ENCODE assay signal across 17 cellular contexts in genomic region chr13:113042456-113042855, GRCh38.
DNase-seq lines count a peak whose midpoint lies in the region; ATAC-seq, FAIRE-seq and TF ChIP-seq lines count a peak whose summit lies in the region.
"Had no signal": no experiment of that assay in that cellular context is flagged by ENCODE, and none has a peak within 500 bp of the region (broad histone marks: within the 10 kb centered on the region; RNA-seq: fewer than 3 reads in every experiment).

No MANE protein-coding gene starts in this region.

- H3K27me3 ChIP-seq in sigmoid colon: peaks cover 0 to 34% (median 0%) of the 10 kb centered on the region in 3 donors
- H3K27me3 ChIP-seq: BLaER1 had no signal

- no peak overlapping the region for H3K27ac ChIP-seq in kidney (ENCODE audit: low read depth in 2 of 2, low read length in 2 of 2)
- no peak overlapping the region for H3K27ac ChIP-seq in sigmoid colon
- H3K27ac ChIP-seq: BLaER1 had no signal

- TF ChIP-seq EP300 in sigmoid colon (IDR thresholded peaks at IDR 0.05): no peak

- no peak overlapping the region for H3K4me3 ChIP-seq in kidney (ENCODE audit: low read length in 2 of 2)
- H3K4me3 ChIP-seq in sigmoid colon: no peak overlapping the region
- H3K4me3 ChIP-seq: BLaER1 had no signal

- H3K36me3 ChIP-seq in kidney (ENCODE audit: control insufficient read depth in 1 of 2, insufficient read depth in 2 of 2, low read length in 2 of 2) (peaks cover 3 to 6% of the 10 kb centered on the region in 2 donors), sigmoid colon (no peaks in the 10 kb centered on the region)
- H3K36me3 ChIP-seq: BLaER1 had no signal

- ATAC-seq in Right ventricle myocardium inferior (no peak), left ventricle myocardium superior (no peak)

- TF ChIP-seq CTCF in kidney (IDR thresholded peaks at IDR 0.05; ENCODE audit: borderline replicate concordance, extremely low read depth, insufficient read depth): no peak
- TF ChIP-seq CTCF in GM13976 (IDR thresholded peaks at IDR 0.05; ENCODE audit: borderline replicate concordance, control extremely low read depth, extremely low read depth, insufficient read depth, missing control alignments): no peak
- TF ChIP-seq CTCF in sigmoid colon (IDR thresholded peaks at IDR 0.05): no peak

- no peaks in the 10 kb centered on the region for H3K4me1 ChIP-seq in kidney (ENCODE audit: control insufficient read depth in 1 of 2, insufficient read depth in 1 of 2, low read depth in 1 of 2, low read length in 2 of 2)
- no peaks in the 10 kb centered on the region for H3K4me1 ChIP-seq in sigmoid colon

- H3K9me3 ChIP-seq in kidney (ENCODE audit: control insufficient read depth in 1 of 2, low read length in 2 of 2) (no peaks in the 10 kb centered on the region), sigmoid colon (no peaks in the 10 kb centered on the region)
- H3K9me3 ChIP-seq: BLaER1 had no signal

- peak; percentile 56 for DNase-seq in Right ventricle myocardium inferior (ENCODE audit: missing footprints)
- DNase-seq in left ventricle myocardium superior: no peak
- peak; percentile 63 for DNase-seq in kidney
- peak; percentile 64 for DNase-seq in posterior vena cava (ENCODE audit: low spot score)
- DNase-seq in GM13976 (ENCODE audit: low spot score): no peak
- DNase-seq in sigmoid colon: no peak
- no peak for DNase-seq in UCSD-AML1 (lab: John Stamatoyannopoulos, UW; ENCODE audit: unreplicated experiment)
- no peak for DNase-seq in activated gamma-delta T cell (lab: John Stamatoyannopoulos, UW)
- DNase-seq: 8988T; CD4-positive, alpha-beta memory T cell; DMS153; DMS79; GDM1; H9 had no signal

- 95% methylated on average over 20 of the region's 20 CpGs for WGBS in sigmoid colon, 2 donors

- no peak overlapping the region for H3K9ac ChIP-seq in kidney (ENCODE audit: low read length in 2 of 2)
- H3K9ac ChIP-seq: BLaER1 had no signal

- intact Hi-C loops in Right ventricle myocardium inferior (cut with DNase I) (loop anchor here (5.0 kb wide), 1 partner anchor 85 kb away; no protein-coding TSS in a partner anchor), left ventricle myocardium superior (cut with micrococcal nuclease) (no loop called here), kidney (cut with DNase I) (no loop called here), posterior vena cava (cut with DNase I) (no loop called here), sigmoid colon (cut with DNase I) (no loop called here)

- in situ Hi-C loops in GM13976 (cut with MboI; ENCODE audit: low sequenced_read_pairs, unreplicated experiment): no loop called here

- TF ChIP-seq POLR2A in sigmoid colon (IDR thresholded peaks at IDR 0.05): no peak

- FAIRE-seq in kidney (lab: Jason Lieb, UNC): no peak
- FAIRE-seq: GM12892, H1 had no signal

Comparison
In these comparisons a context has a peak if more than half of its experiments do, and no peak if none do; other contexts are left out.
1. DNase-seq: peak in Right ventricle myocardium inferior (single experiment), kidney (single experiment) and posterior vena cava (single experiment); none in left ventricle myocardium superior (single experiment), GM13976 (single experiment), sigmoid colon (single experiment), UCSD-AML1 (single experiment) and activated gamma-delta T cell (single experiment).